In genomic region chr2:38039111-38039510, GRCh38 we compare ENCODE assay signal across 22 cellular contexts. TPM values are rescaled to one million over a fixed set of nuclear protein-coding genes. Genes with fewer than 3 reads are reported as not detected.
DNase-seq lines count a peak whose midpoint lies in the region; ATAC-seq, FAIRE-seq and TF ChIP-seq lines count a peak whose summit lies in the region.
"Had no signal": no experiment of that assay in that cellular context is flagged by ENCODE, and none has a peak within 500 bp of the region (broad histone marks: within the 10 kb centered on the region; RNA-seq: fewer than 3 reads in every experiment).

No MANE protein-coding gene starts in this region.

- H3K36me3 ChIP-seq in ACC112 (ENCODE audit: insufficient read depth, low read length) (no peaks in the 10 kb centered on the region), astrocyte (ENCODE audit: insufficient read depth, low read length) (no peaks in the 10 kb centered on the region), transverse colon (no peaks in the 10 kb centered on the region)
- H3K36me3 ChIP-seq: BLaER1, cardiac muscle cell, gastrocnemius medialis had no signal

- no peaks in the 10 kb centered on the region for H3K4me1 Mint-ChIP-seq in astrocyte (ENCODE audit: low read depth, unreplicated experiment)

- no peaks in the 10 kb centered on the region for H3K9me3 Mint-ChIP-seq in astrocyte (ENCODE audit: unreplicated experiment)
- H3K9me3 Mint-ChIP-seq: activated CD4-positive, alpha-beta T cell treated with anti-CD3 and anti-CD28 coated beads, Interleukin-2, amount 10 ng/mL, durations not matched to agents 24 days and 14 days; HFFc6 had no signal

- TF ChIP-seq EP300 in transverse colon (IDR thresholded peaks at IDR 0.05; ENCODE audit: low read depth): no peak

- DNase-seq in HCEC 1CT: peak; percentile 19
- DNase-seq in astrocyte (ENCODE audit: low read depth): peak; percentile 67
- DNase-seq in fibroblast of the conjunctiva (ENCODE audit: low read depth): peak; percentile 6
- DNase-seq in NCI-H69 (lab: John Stamatoyannopoulos, UW): no peak
- no peak for DNase-seq in transverse colon
- DNase-seq: 8988T; activated CD4-positive, alpha-beta T cell treated with anti-CD3 and anti-CD28 coated beads, Interleukin-2, amount 10 ng/mL, durations not matched to agents 24 days and 14 days; Calu3; gastrocnemius medialis; HFFc6; naive thymus-derived CD8-positive, alpha-beta T cell; NCI-H2107; NCI-H524 treated with DMSO at 0.1 percent for 48 hours; stimulated activated naive CD4-positive, alpha-beta T cell treated with Interleukin-2 at 50 U/mL for 16 hours had no signal

- TF ChIP-seq POLR2A in transverse colon (IDR thresholded peaks at IDR 0.05): no peak

- no peaks in the 10 kb centered on the region for H4K20me1 ChIP-seq in astrocyte (ENCODE audit: insufficient read depth, low read length)
- H4K20me1 ChIP-seq: BLaER1 had no signal

- in situ Hi-C loops in transverse colon (cut with MboI; ENCODE audit: low pct_ligation_motif_present in 1 of 4, low pct_unique_long_range_greater_than_20kb in 1 of 4, low sequenced_read_pairs in 3 of 4): no loop called here

- H3K4me3 ChIP-seq in ACC112 (ENCODE audit: low read depth, low read length) (no peak overlapping the region), astrocyte (ENCODE audit: insufficient read depth, low read depth, low read length) (no peak overlapping the region), transverse colon (no peak overlapping the region)
- H3K4me3 ChIP-seq: BLaER1, cardiac muscle cell, K562 had no signal

- ATAC-seq in HG03469 (IDR thresholded peaks at IDR 0.05; ENCODE audit: unreplicated experiment) (no peak), HG02588 (IDR thresholded peaks at IDR 0.05; ENCODE audit: unreplicated experiment) (no peak)
- ATAC-seq: naive thymus-derived CD8-positive, alpha-beta T cell had no signal

- H3K4me1 ChIP-seq in ACC112 (ENCODE audit: control insufficient read depth, insufficient read depth, low read length, unreplicated experiment) (peaks cover 26% of the 10 kb centered on the region), astrocyte (ENCODE audit: insufficient read depth, low read length) (peaks cover 11% of the 10 kb centered on the region), transverse colon (no peaks in the 10 kb centered on the region)
- H3K4me1 ChIP-seq: BLaER1 had no signal

- WGBS in transverse colon (ENCODE audit: low coverage in 1 of 2), 2 donors: 84 to 90% methylated on average over 6 of the region's 6 CpGs

- H3K79me2 ChIP-seq in ACC112 (ENCODE audit: control insufficient read depth, insufficient read depth, low read length, unreplicated experiment) (no peaks in the 10 kb centered on the region), astrocyte (ENCODE audit: insufficient read depth, low read length) (no peaks in the 10 kb centered on the region)

- H3K9me3 ChIP-seq in astrocyte (ENCODE audit: insufficient read depth, low read depth, low read length) (no peaks in the 10 kb centered on the region), transverse colon (peaks cover 0 to 1% of the 10 kb centered on the region in 2 donors)
- H3K9me3 ChIP-seq: BLaER1, gastrocnemius medialis had no signal

- H3K36me3 Mint-ChIP-seq in astrocyte (ENCODE audit: low read depth, unreplicated experiment): no peaks in the 10 kb centered on the region
- H3K36me3 Mint-ChIP-seq: type B pancreatic cell had no signal

- H3K4me2 ChIP-seq in astrocyte (ENCODE audit: low read length): peak overlapping the region; percentile 28
- H3K4me2 ChIP-seq: BLaER1 had no signal

- peaks cover 11% of the 10 kb centered on the region for H3K27me3 Mint-ChIP-seq in astrocyte (ENCODE audit: low read depth, unreplicated experiment)

- no peak for TF ChIP-seq CTCF in astrocyte (IDR thresholded peaks at IDR 0.05; ENCODE audit: insufficient read depth, low read depth, low read length)
- TF ChIP-seq CTCF in transverse colon (IDR thresholded peaks at IDR 0.05): no peak

- H3K27ac ChIP-seq in ACC112 (ENCODE audit: low read depth, low read length): peak overlapping the region; percentile 50; the same call in 1 of the 2 replicates
- H3K27ac ChIP-seq in astrocyte (ENCODE audit: low read depth, low read length): no peak overlapping the region
- H3K27ac ChIP-seq in transverse colon: no peak overlapping the region
- H3K27ac ChIP-seq: BLaER1, cardiac muscle cell had no signal

- H2AFZ ChIP-seq in ACC112 (ENCODE audit: low read length, unreplicated experiment) (no peak overlapping the region), astrocyte (ENCODE audit: low read depth, low read length) (no peak overlapping the region)

- no peak overlapping the region for H3K4me3 Mint-ChIP-seq in astrocyte (ENCODE audit: unreplicated experiment)
- H3K4me3 Mint-ChIP-seq: HFFc6 had no signal

- no peak overlapping the region for H3K9ac ChIP-seq in astrocyte (ENCODE audit: low read length)
- H3K9ac ChIP-seq: BLaER1 had no signal

- intact Hi-C loops in transverse colon (cut with DNase I; ENCODE audit: low total_unique reads): no loop called here

- H3K27me3 ChIP-seq in ACC112 (ENCODE audit: insufficient read depth, low read length) (no peaks in the 10 kb centered on the region), astrocyte (ENCODE audit: insufficient read depth, low read length) (peaks cover 17% of the 10 kb centered on the region), transverse colon (peaks cover 6% of the 10 kb centered on the region)

- H3K27ac Mint-ChIP-seq in astrocyte (ENCODE audit: unreplicated experiment): no peak overlapping the region
- H3K27ac Mint-ChIP-seq: activated CD4-positive, alpha-beta T cell treated with anti-CD3 and anti-CD28 coated beads, Interleukin-2, amount 10 ng/mL, durations not matched to agents 24 days and 14 days; HFFc6; naive thymus-derived CD8-positive, alpha-beta T cell; type B pancreatic cell had no signal

- FAIRE-seq in astrocyte (lab: Jason Lieb, UNC): no peak
- FAIRE-seq: K562 had no signal

RNA-seq across cellular contexts. Expression of gene CYP1B1, which starts 36.8 kb away (rescaled TPM):
- total RNA-seq in astrocyte (12.9 and 20.8 TPM in 2 replicates), transverse colon (1 to 10 TPM; 2.0 to 9.6 (median 5.5) TPM)
- total RNA-seq: cardiac muscle cell, G401 had no signal

Comparison
In these comparisons a context has a peak if more than half of its experiments do, and no peak if none do; other contexts are left out.
1. DNase-seq: peak in HCEC 1CT (single experiment), astrocyte (single experiment) and fibroblast of the conjunctiva (single experiment); none in NCI-H69 (single experiment) and transverse colon (single experiment).